Comparison of ENCODE assay signal across 9 cellular contexts in the genomic region with DNA sequence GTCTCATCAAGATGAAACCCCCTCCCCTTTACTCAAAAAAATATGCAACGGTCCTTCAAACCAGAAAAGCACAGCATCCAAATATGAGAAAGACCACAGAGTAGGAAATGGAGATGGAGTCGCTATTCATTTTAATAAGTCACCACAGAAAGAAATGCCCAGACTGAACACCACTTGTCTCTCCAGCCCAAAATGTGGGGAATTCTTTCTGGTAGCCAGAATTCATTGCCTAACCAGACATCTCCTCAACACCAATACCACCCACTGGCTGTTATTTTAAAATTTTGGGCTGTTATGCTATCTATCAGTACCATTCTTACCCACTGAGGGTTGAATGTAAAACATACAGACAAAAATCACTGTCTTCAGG.
DNase-seq lines count a peak whose midpoint lies in the region; ATAC-seq, FAIRE-seq and TF ChIP-seq lines count a peak whose summit lies in the region.
"Had no signal": no experiment of that assay in that cellular context is flagged by ENCODE, and none has a peak within 500 bp of the region (broad histone marks: within the 10 kb centered on the region; RNA-seq: fewer than 3 reads in every experiment).

No MANE protein-coding gene starts in this region.

- DNase-seq in Right ventricle myocardium superior (no peak), left ventricle myocardium superior (no peak), astrocyte (ENCODE audit: low read depth) (no peak), upper lobe of right lung (no peak), DMS 273 (lab: John Stamatoyannopoulos, UW; ENCODE audit: unreplicated experiment) (no peak)

- H3K4me2 ChIP-seq in astrocyte (ENCODE audit: low read length), result no peak overlapping the region

- H3K9me3 ChIP-seq in astrocyte (ENCODE audit: insufficient read depth, low read depth, low read length) (no peaks in the 10 kb centered on the region), muscle layer of colon (ENCODE audit: low read length) (no peaks in the 10 kb centered on the region), upper lobe of right lung (no peaks in the 10 kb centered on the region)

- H2AFZ ChIP-seq in astrocyte (ENCODE audit: low read depth, low read length), result no peak overlapping the region

- ATAC-seq in Right ventricle myocardium superior (ENCODE audit: poor library complexity), result peak; percentile 7
- ATAC-seq in left ventricle myocardium superior, result no peak
- no peak for ATAC-seq in upper lobe of right lung
- ATAC-seq in GM19452 (IDR thresholded peaks at IDR 0.05; ENCODE audit: unreplicated experiment), result no peak
- ATAC-seq in HG03378 (IDR thresholded peaks at IDR 0.05; ENCODE audit: unreplicated experiment), result no peak

- H3K27me3 ChIP-seq in astrocyte (ENCODE audit: insufficient read depth, low read length) (no peaks in the 10 kb centered on the region), muscle layer of colon (ENCODE audit: control insufficient read depth in 1 of 2, insufficient read depth in 2 of 2, low read length in 2 of 2) (no peaks in the 10 kb centered on the region), upper lobe of right lung (no peaks in the 10 kb centered on the region)
- H3K27me3 ChIP-seq: cardiac muscle cell had no signal

- no peaks in the 10 kb centered on the region for H3K79me2 ChIP-seq in astrocyte (ENCODE audit: insufficient read depth, low read length)

- H3K27ac ChIP-seq in astrocyte (ENCODE audit: low read depth, low read length), result peak overlapping the region; percentile 91
- peak overlapping the region; percentile 46 for H3K27ac ChIP-seq in muscle layer of colon (ENCODE audit: low read depth, low read length)
- peak overlapping the region; percentile 61 for H3K27ac ChIP-seq in upper lobe of right lung
- H3K27ac ChIP-seq: cardiac muscle cell had no signal

- H3K4me3 ChIP-seq in astrocyte (ENCODE audit: insufficient read depth, low read depth, low read length), result no peak overlapping the region
- H3K4me3 ChIP-seq in muscle layer of colon (ENCODE audit: low read depth in 1 of 2, low read length in 2 of 2), result no peak overlapping the region
- no peak overlapping the region for H3K4me3 ChIP-seq in upper lobe of right lung
- H3K4me3 ChIP-seq: cardiac muscle cell had no signal

- H3K4me1 ChIP-seq in astrocyte (ENCODE audit: insufficient read depth, low read length), result peaks cover 19% of the 10 kb centered on the region
- peaks cover 22% of the 10 kb centered on the region for H3K4me1 ChIP-seq in muscle layer of colon (ENCODE audit: insufficient read depth, low read length)
- peaks cover 20% of the 10 kb centered on the region for H3K4me1 ChIP-seq in upper lobe of right lung

- intact Hi-C loops in Right ventricle myocardium superior (cut with DNase I) (loop anchor here (2.0 to 10.0 kb wide), 2 partner anchors 250 to 314 kb away; no protein-coding TSS in a partner anchor), left ventricle myocardium superior (cut with micrococcal nuclease) (no loop called here), upper lobe of right lung (cut with DNase I) (no loop called here)

- no peak for TF ChIP-seq CTCF in astrocyte (IDR thresholded peaks at IDR 0.05; ENCODE audit: insufficient read depth, low read depth, low read length)
- no peak for TF ChIP-seq CTCF in upper lobe of right lung (IDR thresholded peaks at IDR 0.05)

- H3K36me3 Mint-ChIP-seq in astrocyte (ENCODE audit: low read depth, unreplicated experiment), result peaks cover 5% of the 10 kb centered on the region

- no peak for FAIRE-seq in astrocyte (lab: Jason Lieb, UNC)

- H3K9ac ChIP-seq in astrocyte (ENCODE audit: low read length), result peak overlapping the region; percentile 76
- H3K9ac ChIP-seq in muscle layer of colon (ENCODE audit: low read length), result peak overlapping the region; percentile 12

- H3K27ac Mint-ChIP-seq in astrocyte (ENCODE audit: unreplicated experiment), result peak overlapping the region; percentile 94

- H4K20me1 ChIP-seq in astrocyte (ENCODE audit: insufficient read depth, low read length), result no peaks in the 10 kb centered on the region

- peaks cover 21% of the 10 kb centered on the region for H3K4me1 Mint-ChIP-seq in astrocyte (ENCODE audit: low read depth, unreplicated experiment)

- no peaks in the 10 kb centered on the region for H3K27me3 Mint-ChIP-seq in astrocyte (ENCODE audit: low read depth, unreplicated experiment)

- H3K9me3 Mint-ChIP-seq in astrocyte (ENCODE audit: unreplicated experiment), result no peaks in the 10 kb centered on the region

- H3K4me3 Mint-ChIP-seq in astrocyte (ENCODE audit: unreplicated experiment), result peak overlapping the region; percentile 4

- H3K36me3 ChIP-seq in astrocyte (ENCODE audit: insufficient read depth, low read length) (no peaks in the 10 kb centered on the region), muscle layer of colon (ENCODE audit: insufficient read depth, low read length) (no peaks in the 10 kb centered on the region), upper lobe of right lung (no peaks in the 10 kb centered on the region)
- H3K36me3 ChIP-seq: cardiac muscle cell had no signal
